Comparison of ENCODE assay signal across 14 cellular contexts in the genomic region with DNA sequence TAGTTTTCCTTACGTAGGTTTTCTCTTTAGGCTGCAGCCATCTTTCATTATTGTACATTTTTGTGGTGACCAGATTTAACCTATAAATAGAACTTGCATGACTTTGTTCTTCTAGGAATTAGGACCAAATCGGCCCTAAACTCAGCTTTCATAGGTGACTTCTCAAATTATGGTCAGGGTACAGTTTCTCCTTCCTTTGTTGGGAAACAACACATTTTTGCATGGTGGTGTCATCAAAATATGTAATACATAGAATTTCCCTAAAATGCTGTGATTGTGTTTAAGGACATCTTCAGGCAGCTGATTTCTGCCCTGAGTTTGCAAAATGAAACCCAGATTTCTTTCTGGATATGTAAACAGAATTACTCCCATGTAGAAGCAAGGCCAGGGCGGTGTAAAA.
A peak's percentile ranks its signal among the peaks of the same experiment; 100 is the strongest.
DNase-seq lines count a peak whose midpoint lies in the region; TF ChIP-seq lines count a peak whose summit lies in the region.
"Had no signal": no experiment of that assay in that cellular context is flagged by ENCODE, and none has a peak within 500 bp of the region (broad histone marks: within the 10 kb centered on the region; RNA-seq: fewer than 3 reads in every experiment).

No MANE protein-coding gene starts in this region.

- no peaks in the 10 kb centered on the region for H3K9me3 ChIP-seq in tibial artery

- DNase-seq in EL (peak; percentile 2), choroid plexus epithelial cell (ENCODE audit: low read depth) (peak; percentile 58), fibroblast of peridontal ligament (ENCODE audit: extremely low read depth) (peak; percentile 62), SKM-1 treated with dmso at 0.1 percent for 144 hours (lab: John Stamatoyannopoulos, UW; ENCODE audit: unreplicated experiment) (no peak), kidney glomerular epithelial cell (lab: John Stamatoyannopoulos, UW) (no peak), tibial artery (no peak)
- no peak for DNase-seq in activated T-helper 2 cell treated with anti-CD3 and anti-CD28 coated beads, Interferon-gamma antibody, Interleukin-2, Interleukin-4, amounts not matched to agents 10 μg/mL and 5 μg/mL and 100 μg/mL, durations not matched to agents 14 hours and 24 hours and 36 hours (ENCODE audit: low spot score)
- DNase-seq: CD4-positive, alpha-beta memory T cell; DMS153; DMS79; H9 had no signal

- H3K36me3 ChIP-seq in tibial artery = no peaks in the 10 kb centered on the region
- H3K36me3 ChIP-seq: BLaER1 had no signal

- H3K27ac Mint-ChIP-seq in activated T-helper 2 cell treated with anti-CD3 and anti-CD28 coated beads, Interferon-gamma antibody, Interleukin-2, Interleukin-4, amounts not matched to agents 10 μg/mL and 5 μg/mL and 100 μg/mL, durations not matched to agents 14 hours and 24 hours and 36 hours = no peak overlapping the region
- H3K27ac Mint-ChIP-seq: CD14-positive monocyte; CD4-positive, alpha-beta memory T cell; H9 had no signal

- H3K36me3 Mint-ChIP-seq in activated T-helper 2 cell treated with anti-CD3 and anti-CD28 coated beads, Interferon-gamma antibody, Interleukin-2, Interleukin-4, amounts not matched to agents 10 μg/mL and 5 μg/mL and 100 μg/mL, durations not matched to agents 14 hours and 24 hours and 36 hours (ENCODE audit: low read depth) = no peaks in the 10 kb centered on the region
- H3K36me3 Mint-ChIP-seq: CD14-positive monocyte; CD4-positive, alpha-beta memory T cell had no signal

- no peaks in the 10 kb centered on the region for H3K27me3 ChIP-seq in tibial artery
- H3K27me3 ChIP-seq: BLaER1 had no signal

- peaks cover 11% of the 10 kb centered on the region for H3K27me3 Mint-ChIP-seq in activated T-helper 2 cell treated with anti-CD3 and anti-CD28 coated beads, Interferon-gamma antibody, Interleukin-2, Interleukin-4, amounts not matched to agents 10 μg/mL and 5 μg/mL and 100 μg/mL, durations not matched to agents 14 hours and 24 hours and 36 hours (ENCODE audit: low read depth)

- no peak overlapping the region for H3K4me3 Mint-ChIP-seq in activated T-helper 2 cell treated with anti-CD3 and anti-CD28 coated beads, Interferon-gamma antibody, Interleukin-2, Interleukin-4, amounts not matched to agents 10 μg/mL and 5 μg/mL and 100 μg/mL, durations not matched to agents 14 hours and 24 hours and 36 hours (ENCODE audit: low read depth)
- H3K4me3 Mint-ChIP-seq: CD14-positive monocyte; CD4-positive, alpha-beta memory T cell; H9 had no signal

- TF ChIP-seq CTCF in choroid plexus epithelial cell (conservative IDR thresholded peaks at IDR 0.05; ENCODE audit: low read depth, low read length) (no peak), tibial artery (IDR thresholded peaks at IDR 0.05) (no peak)

- intact Hi-C loops in tibial artery (cut with DNase I; ENCODE audit: low total_unique reads) = no loop called here
- intact Hi-C loops in activated T-helper 2 cell treated with anti-CD3 and anti-CD28 coated beads, Interferon-gamma antibody, Interleukin-2, Interleukin-4, amounts not matched to agents 10 μg/mL and 5 μg/mL and 100 μg/mL, durations not matched to agents 14 hours and 24 hours and 36 hours (cut with micrococcal nuclease) = no loop called here

- H3K4me1 ChIP-seq in tibial artery = peaks cover 0 to 19% (median 5%) of the 10 kb centered on the region in 4 donors

- H3K27ac ChIP-seq in tibial artery = no peak overlapping the region
- H3K27ac ChIP-seq: BLaER1 had no signal

- no peaks in the 10 kb centered on the region for H3K4me1 Mint-ChIP-seq in activated T-helper 2 cell treated with anti-CD3 and anti-CD28 coated beads, Interferon-gamma antibody, Interleukin-2, Interleukin-4, amounts not matched to agents 10 μg/mL and 5 μg/mL and 100 μg/mL, durations not matched to agents 14 hours and 24 hours and 36 hours (ENCODE audit: low read depth)
- H3K4me1 Mint-ChIP-seq: CD14-positive monocyte had no signal

- H3K4me3 ChIP-seq in choroid plexus epithelial cell (ENCODE audit: low read depth, low read length) (no peak overlapping the region), tibial artery (no peak overlapping the region)
- H3K4me3 ChIP-seq: BLaER1, GM12878 had no signal

- H3K9me3 Mint-ChIP-seq in activated T-helper 2 cell treated with anti-CD3 and anti-CD28 coated beads, Interferon-gamma antibody, Interleukin-2, Interleukin-4, amounts not matched to agents 10 μg/mL and 5 μg/mL and 100 μg/mL, durations not matched to agents 14 hours and 24 hours and 36 hours = no peaks in the 10 kb centered on the region
- H3K9me3 Mint-ChIP-seq: H9 had no signal

Comparison
In these comparisons a context has a peak if more than half of its experiments do, and no peak if none do; other contexts are left out.
1. DNase-seq: peak in EL (single experiment), choroid plexus epithelial cell (single experiment) and fibroblast of peridontal ligament (single experiment); none in SKM-1 treated with dmso at 0.1 percent for 144 hours (single experiment), kidney glomerular epithelial cell (single experiment), tibial artery (0 of 2) and activated T-helper 2 cell treated with anti-CD3 and anti-CD28 coated beads, Interferon-gamma antibody, Interleukin-2, Interleukin-4, amounts not matched to agents 10 μg/mL and 5 μg/mL and 100 μg/mL, durations not matched to agents 14 hours and 24 hours and 36 hours (single experiment).